In genomic region chr1:160205242-160205973, GRCh38 we compare ENCODE assay signal across 1 cellular context.
TF ChIP-seq lines count a peak whose summit lies in the region.

TSS of gene PEA15 (plus strand) at chr1:160205384. CDS start at chr1:160211545, 6,161 bp downstream.

TF ChIP-seq in K562, 482 proteins besides CTCF, POLR2A, EP300 and RAD21 (continued from another document and continues in another):
- TF ChIP-seq NKRF (IDR thresholded peaks at IDR 0.05; ENCODE audit: borderline replicate concordance) (peak; percentile 76; the same call in 1 of the 2 replicates), ZNF639 (CRISPR knock-in tag; conservative IDR thresholded peaks at IDR 0.05 in 1 of 2, IDR thresholded peaks at IDR 0.05 in 1 of 2) (peak in 1 of 2 experiments; percentile 50; a peak in 1 of 4 replicates), SETDB1 (IDR thresholded peaks at IDR 0.05; ENCODE audit: low read length) (no peak), ZFPM2 (CRISPR knock-in tag; IDR thresholded peaks at IDR 0.05) (no peak), BRD9 (IDR thresholded peaks at IDR 0.05; ENCODE audit: low read depth, partially characterized antibody) (no peak), CBX8 (IDR thresholded peaks at IDR 0.05; ENCODE audit: borderline replicate concordance, extremely low read depth, low read depth, low read length, poor library complexity, severe bottlenecking) (no peak), RCOR1 (IDR thresholded peaks at IDR 0.05; ENCODE audit: borderline replicate concordance in 1 of 2, low read depth in 2 of 2, low read length in 2 of 2) (no peak), MYNN (IDR thresholded peaks at IDR 0.05) (no peak), MYNN (CRISPR knock-in tag; IDR thresholded peaks at IDR 0.05) (no peak), ZNF121 (CRISPR knock-in tag; conservative IDR thresholded peaks at IDR 0.05) (no peak), CGGBP1 (CRISPR knock-in tag; IDR thresholded peaks at IDR 0.05) (peak; percentile 91; the same call in 1 of the 2 replicates), ZNF253 (CRISPR knock-in tag; conservative IDR thresholded peaks at IDR 0.05) (no peak), ATF6 (CRISPR knock-in tag; IDR thresholded peaks at IDR 0.05) (peak; percentile 71; the same call in 1 of the 2 replicates), SMARCB1 (IDR thresholded peaks at IDR 0.05; ENCODE audit: insufficient read length, low read depth) (no peak), NBN (IDR thresholded peaks at IDR 0.05; ENCODE audit: low read depth) (no peak), ARHGAP35 (IDR thresholded peaks at IDR 0.05; ENCODE audit: partially characterized antibody) (no peak), E2F8 (IDR thresholded peaks at IDR 0.05; ENCODE audit: low read depth, partially characterized antibody) (no peak), HNRNPK (IDR thresholded peaks at IDR 0.05; ENCODE audit: low read depth, low read length, poor library complexity, severe bottlenecking) (no peak), ZBTB8A (IDR thresholded peaks at IDR 0.05; ENCODE audit: partially characterized antibody) (no peak), ARID3B (CRISPR knock-in tag; IDR thresholded peaks at IDR 0.05; ENCODE audit: borderline replicate concordance) (no peak), MAFF (IDR thresholded peaks at IDR 0.05; ENCODE audit: low read length) (no peak), NUFIP1 (IDR thresholded peaks at IDR 0.05; ENCODE audit: partially characterized antibody) (no peak), ZNF436 (CRISPR knock-in tag; IDR thresholded peaks at IDR 0.05) (no peak), SRSF3 (IDR thresholded peaks at IDR 0.05; ENCODE audit: insufficient read depth, low read length) (no peak), NELFE (IDR thresholded peaks at IDR 0.05; ENCODE audit: insufficient read depth, insufficient read length) (no peak), ZNF41 (CRISPR knock-in tag; conservative IDR thresholded peaks at IDR 0.05) (no peak), HMGXB4 (CRISPR knock-in tag; IDR thresholded peaks at IDR 0.05) (0 out of 2 replicates have a peak, but pooled peaks have one; percentile 65), GTF2F1 (IDR thresholded peaks at IDR 0.05; ENCODE audit: low read depth, low read length) (no peak), ETV1 (tag; conservative IDR thresholded peaks at IDR 0.05; ENCODE audit: low read depth) (no peak; the same call in 1 of the 2 replicates), ZNF217 (CRISPR knock-in tag; IDR thresholded peaks at IDR 0.05) (no peak), HES1 (IDR thresholded peaks at IDR 0.05; ENCODE audit: low read depth) (no peak), SNIP1 (IDR thresholded peaks at IDR 0.05; ENCODE audit: low read depth) (no peak), TOE1 (IDR thresholded peaks at IDR 0.05; ENCODE audit: borderline replicate concordance) (peak; percentile 44; the same call in 1 of the 2 replicates), TOE1 (CRISPR knock-in tag; IDR thresholded peaks at IDR 0.05; ENCODE audit: borderline replicate concordance, low read depth) (no peak), GTF3C2 (IDR thresholded peaks at IDR 0.05; ENCODE audit: borderline replicate concordance, extremely low read depth, insufficient read length) (no peak), NR3C1 (CRISPR knock-in tag; IDR thresholded peaks at IDR 0.05) (no peak), ZNF224 (CRISPR knock-in tag; IDR thresholded peaks at IDR 0.05) (no peak), ZBTB33 (CRISPR knock-in tag; IDR thresholded peaks at IDR 0.05) (no peak), HMG20B (CRISPR knock-in tag; IDR thresholded peaks at IDR 0.05) (no peak), ZNF778 (CRISPR knock-in tag; IDR thresholded peaks at IDR 0.05) (no peak), FOS (IDR thresholded peaks at IDR 0.05; ENCODE audit: extremely low read depth, insufficient read length) (no peak), ARID2 (IDR thresholded peaks at IDR 0.05) (no peak), ZNF449 (CRISPR knock-in tag; IDR thresholded peaks at IDR 0.05) (no peak)
